Comparison of ENCODE assay signal across 1 cellular context in the genomic region with DNA sequence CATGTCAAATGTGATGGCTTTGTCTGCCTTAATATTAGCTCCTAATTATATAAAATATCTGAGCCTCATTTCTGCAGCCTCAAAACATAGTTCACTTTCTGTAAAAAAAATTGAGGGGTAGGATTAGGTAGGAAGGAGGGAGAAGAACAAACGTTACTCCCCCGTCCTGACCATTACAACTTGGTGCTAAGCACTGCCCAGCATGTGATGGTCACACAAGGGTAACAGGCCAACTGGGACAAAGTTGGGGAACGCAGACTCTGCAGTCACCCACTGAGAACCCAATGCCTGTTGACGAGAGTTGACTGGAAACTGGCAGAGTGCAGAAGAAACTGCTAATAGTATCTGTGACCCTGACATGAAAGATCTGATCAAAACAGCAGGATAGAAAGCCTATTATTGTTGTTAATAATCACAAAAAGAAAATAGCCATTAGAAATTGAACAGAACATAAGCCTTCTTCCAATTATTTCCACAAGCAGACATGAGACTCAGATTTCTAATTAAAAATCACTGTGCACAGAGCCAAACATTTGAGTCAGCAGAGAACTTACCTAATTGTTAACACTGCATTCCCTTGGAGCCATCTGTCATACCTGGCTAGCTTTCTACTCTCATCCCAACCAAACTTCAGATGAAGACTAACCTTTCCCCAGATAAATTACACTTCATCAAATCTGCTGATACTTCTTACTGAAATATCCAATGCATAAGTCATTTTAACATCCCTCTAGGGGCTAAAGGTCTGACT.
TF ChIP-seq lines count a peak whose summit lies in the region.

No MANE protein-coding gene starts in this region.

TF ChIP-seq in K562, 482 proteins besides CTCF, POLR2A, EP300 and RAD21 (continued from another document and continues in another):
- TF ChIP-seq, protein P1, sequence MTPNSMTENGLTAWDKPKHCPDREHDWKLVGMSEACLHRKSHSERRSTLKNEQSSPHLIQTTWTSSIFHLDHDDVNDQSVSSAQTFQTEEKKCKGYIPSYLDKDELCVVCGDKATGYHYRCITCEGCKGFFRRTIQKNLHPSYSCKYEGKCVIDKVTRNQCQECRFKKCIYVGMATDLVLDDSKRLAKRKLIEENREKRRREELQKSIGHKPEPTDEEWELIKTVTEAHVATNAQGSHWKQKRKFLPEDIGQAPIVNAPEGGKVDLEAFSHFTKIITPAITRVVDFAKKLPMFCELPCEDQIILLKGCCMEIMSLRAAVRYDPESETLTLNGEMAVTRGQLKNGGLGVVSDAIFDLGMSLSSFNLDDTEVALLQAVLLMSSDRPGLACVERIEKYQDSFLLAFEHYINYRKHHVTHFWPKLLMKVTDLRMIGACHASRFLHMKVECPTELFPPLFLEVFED (CRISPR knock-in tag; conservative IDR thresholded peaks at IDR 0.05): no peak
- TF ChIP-seq FIP1L1 (IDR thresholded peaks at IDR 0.05; ENCODE audit: low read depth, low read length, poor library complexity, severe bottlenecking) (no peak), ETV6 (IDR thresholded peaks at IDR 0.05; ENCODE audit: borderline replicate concordance in 1 of 2, low read depth in 2 of 2, low read length in 1 of 2) (0 out of 4 replicates have a peak, but pooled peaks of 1 of the 2 experiments have one; percentile 10), ETV6 (CRISPR knock-in tag; IDR thresholded peaks at IDR 0.05; ENCODE audit: borderline replicate concordance) (no peak), RBM22 (IDR thresholded peaks at IDR 0.05; ENCODE audit: low read depth, low read length, poor library complexity, severe bottlenecking) (no peak), GATAD2B (IDR thresholded peaks at IDR 0.05; ENCODE audit: borderline replicate concordance) (no peak), HMGN3 (IDR thresholded peaks at IDR 0.05; ENCODE audit: borderline replicate concordance, extremely low read depth, insufficient read length, low read depth, low read length) (no peak), ZBED1 (IDR thresholded peaks at IDR 0.05) (no peak), ZNF668 (CRISPR knock-in tag; IDR thresholded peaks at IDR 0.05) (no peak), DPF2 (IDR thresholded peaks at IDR 0.05) (no peak; the same call in 1 of the 2 replicates), FOXK1 (CRISPR knock-in tag; IDR thresholded peaks at IDR 0.05; ENCODE audit: borderline replicate concordance) (no peak), YBX1 (IDR thresholded peaks at IDR 0.05) (no peak), CREM (IDR thresholded peaks at IDR 0.05; ENCODE audit: low read depth) (no peak), ELF4 (CRISPR knock-in tag; IDR thresholded peaks at IDR 0.05) (0 out of 2 replicates have a peak, but pooled peaks have one; percentile 20), CC2D1A (IDR thresholded peaks at IDR 0.05) (no peak), SMAD4 (CRISPR knock-in tag; conservative IDR thresholded peaks at IDR 0.05) (no peak), RBM25 (IDR thresholded peaks at IDR 0.05; ENCODE audit: low read depth, low read length, severe bottlenecking) (no peak), ZNF121 (CRISPR knock-in tag; conservative IDR thresholded peaks at IDR 0.05) (no peak), ZNF253 (CRISPR knock-in tag; conservative IDR thresholded peaks at IDR 0.05) (no peak), SETDB1 (IDR thresholded peaks at IDR 0.05; ENCODE audit: low read length) (no peak), CHD1 (IDR thresholded peaks at IDR 0.05; ENCODE audit: low read length) (peak; percentile 82), HNRNPL (IDR thresholded peaks at IDR 0.05; ENCODE audit: low read depth, low read length) (no peak), JUN (IDR thresholded peaks at IDR 0.05; ENCODE audit: borderline replicate concordance, low read depth, low read length) (no peak), JUN (CRISPR knock-in tag; IDR thresholded peaks at IDR 0.05; ENCODE audit: borderline replicate concordance) (no peak), TGIF2 (CRISPR knock-in tag; IDR thresholded peaks at IDR 0.05) (no peak), ZNF239 (CRISPR knock-in tag; IDR thresholded peaks at IDR 0.05) (no peak), ZNF384 (IDR thresholded peaks at IDR 0.05; ENCODE audit: low read depth, low read length) (no peak), ZC3H8 (IDR thresholded peaks at IDR 0.05) (no peak), ZKSCAN8 (CRISPR knock-in tag; IDR thresholded peaks at IDR 0.05) (no peak), HDAC8 (tag; IDR thresholded peaks at IDR 0.05) (no peak), MTA1 (IDR thresholded peaks at IDR 0.05; ENCODE audit: borderline replicate concordance) (0 out of 2 replicates have a peak, but pooled peaks have one; percentile 7), NCOR1 (IDR thresholded peaks at IDR 0.05) (0 out of 2 replicates have a peak, but pooled peaks have one; percentile 18), CHD2 (IDR thresholded peaks at IDR 0.05; ENCODE audit: low read depth, low read length) (no peak), KLF13 (tag; IDR thresholded peaks at IDR 0.05; ENCODE audit: borderline replicate concordance, low read depth) (no peak), E2F3 (CRISPR knock-in tag; IDR thresholded peaks at IDR 0.05) (no peak), FOXJ3 (CRISPR knock-in tag; IDR thresholded peaks at IDR 0.05) (no peak), KLF10 (CRISPR knock-in tag; IDR thresholded peaks at IDR 0.05) (no peak), SIX5 (IDR thresholded peaks at IDR 0.05; ENCODE audit: borderline replicate concordance in 1 of 2, insufficient read depth in 1 of 2, low read depth in 1 of 2, low read length in 2 of 2) (no peak), ZKSCAN1 (IDR thresholded peaks at IDR 0.05; ENCODE audit: low read depth, low read length) (no peak)
- TF ChIP-seq, protein P2, sequence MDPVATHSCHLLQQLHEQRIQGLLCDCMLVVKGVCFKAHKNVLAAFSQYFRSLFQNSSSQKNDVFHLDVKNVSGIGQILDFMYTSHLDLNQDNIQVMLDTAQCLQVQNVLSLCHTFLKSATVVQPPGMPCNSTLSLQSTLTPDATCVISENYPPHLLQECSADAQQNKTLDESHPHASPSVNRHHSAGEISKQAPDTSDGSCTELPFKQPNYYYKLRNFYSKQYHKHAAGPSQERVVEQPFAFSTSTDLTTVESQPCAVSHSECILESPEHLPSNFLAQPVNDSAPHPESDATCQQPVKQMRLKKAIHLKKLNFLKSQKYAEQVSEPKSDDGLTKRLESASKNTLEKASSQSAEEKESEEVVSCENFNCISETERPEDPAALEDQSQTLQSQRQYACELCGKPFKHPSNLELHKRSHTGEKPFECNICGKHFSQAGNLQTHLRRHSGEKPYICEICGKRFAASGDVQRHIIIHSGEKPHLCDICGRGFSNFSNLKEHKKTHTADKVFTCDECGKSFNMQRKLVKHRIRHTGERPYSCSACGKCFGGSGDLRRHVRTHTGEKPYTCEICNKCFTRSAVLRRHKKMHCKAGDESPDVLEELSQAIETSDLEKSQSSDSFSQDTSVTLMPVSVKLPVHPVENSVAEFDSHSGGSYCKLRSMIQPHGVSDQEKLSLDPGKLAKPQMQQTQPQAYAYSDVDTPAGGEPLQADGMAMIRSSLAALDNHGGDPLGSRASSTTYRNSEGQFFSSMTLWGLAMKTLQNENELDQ (CRISPR knock-in tag; IDR thresholded peaks at IDR 0.05; ENCODE audit: borderline replicate concordance): no peak
- TF ChIP-seq, protein P3, sequence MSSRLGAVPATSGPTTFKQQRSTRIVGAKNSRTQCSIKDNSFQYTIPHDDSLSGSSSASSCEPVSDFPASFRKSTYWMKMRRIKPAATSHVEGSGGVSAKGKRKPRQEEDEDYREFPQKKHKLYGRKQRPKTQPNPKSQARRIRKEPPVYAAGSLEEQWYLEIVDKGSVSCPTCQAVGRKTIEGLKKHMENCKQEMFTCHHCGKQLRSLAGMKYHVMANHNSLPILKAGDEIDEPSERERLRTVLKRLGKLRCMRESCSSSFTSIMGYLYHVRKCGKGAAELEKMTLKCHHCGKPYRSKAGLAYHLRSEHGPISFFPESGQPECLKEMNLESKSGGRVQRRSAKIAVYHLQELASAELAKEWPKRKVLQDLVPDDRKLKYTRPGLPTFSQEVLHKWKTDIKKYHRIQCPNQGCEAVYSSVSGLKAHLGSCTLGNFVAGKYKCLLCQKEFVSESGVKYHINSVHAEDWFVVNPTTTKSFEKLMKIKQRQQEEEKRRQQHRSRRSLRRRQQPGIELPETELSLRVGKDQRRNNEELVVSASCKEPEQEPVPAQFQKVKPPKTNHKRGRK (tag; IDR thresholded peaks at IDR 0.05): no peak
- TF ChIP-seq, protein P4, sequence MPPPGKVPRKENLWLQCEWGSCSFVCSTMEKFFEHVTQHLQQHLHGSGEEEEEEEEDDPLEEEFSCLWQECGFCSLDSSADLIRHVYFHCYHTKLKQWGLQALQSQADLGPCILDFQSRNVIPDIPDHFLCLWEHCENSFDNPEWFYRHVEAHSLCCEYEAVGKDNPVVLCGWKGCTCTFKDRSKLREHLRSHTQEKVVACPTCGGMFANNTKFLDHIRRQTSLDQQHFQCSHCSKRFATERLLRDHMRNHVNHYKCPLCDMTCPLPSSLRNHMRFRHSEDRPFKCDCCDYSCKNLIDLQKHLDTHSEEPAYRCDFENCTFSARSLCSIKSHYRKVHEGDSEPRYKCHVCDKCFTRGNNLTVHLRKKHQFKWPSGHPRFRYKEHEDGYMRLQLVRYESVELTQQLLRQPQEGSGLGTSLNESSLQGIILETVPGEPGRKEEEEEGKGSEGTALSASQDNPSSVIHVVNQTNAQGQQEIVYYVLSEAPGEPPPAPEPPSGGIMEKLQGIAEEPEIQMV (tag; conservative IDR thresholded peaks at IDR 0.05; ENCODE audit: low read depth): no peak; the same call in 1 of the 2 replicates
- TF ChIP-seq, protein P5, sequence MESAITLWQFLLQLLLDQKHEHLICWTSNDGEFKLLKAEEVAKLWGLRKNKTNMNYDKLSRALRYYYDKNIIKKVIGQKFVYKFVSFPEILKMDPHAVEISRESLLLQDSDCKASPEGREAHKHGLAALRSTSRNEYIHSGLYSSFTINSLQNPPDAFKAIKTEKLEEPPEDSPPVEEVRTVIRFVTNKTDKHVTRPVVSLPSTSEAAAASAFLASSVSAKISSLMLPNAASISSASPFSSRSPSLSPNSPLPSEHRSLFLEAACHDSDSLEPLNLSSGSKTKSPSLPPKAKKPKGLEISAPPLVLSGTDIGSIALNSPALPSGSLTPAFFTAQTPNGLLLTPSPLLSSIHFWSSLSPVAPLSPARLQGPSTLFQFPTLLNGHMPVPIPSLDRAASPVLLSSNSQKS (CRISPR knock-in tag; IDR thresholded peaks at IDR 0.05): 0 out of 2 replicates have a peak, but pooled peaks have one; percentile 49
- TF ChIP-seq, protein P6, sequence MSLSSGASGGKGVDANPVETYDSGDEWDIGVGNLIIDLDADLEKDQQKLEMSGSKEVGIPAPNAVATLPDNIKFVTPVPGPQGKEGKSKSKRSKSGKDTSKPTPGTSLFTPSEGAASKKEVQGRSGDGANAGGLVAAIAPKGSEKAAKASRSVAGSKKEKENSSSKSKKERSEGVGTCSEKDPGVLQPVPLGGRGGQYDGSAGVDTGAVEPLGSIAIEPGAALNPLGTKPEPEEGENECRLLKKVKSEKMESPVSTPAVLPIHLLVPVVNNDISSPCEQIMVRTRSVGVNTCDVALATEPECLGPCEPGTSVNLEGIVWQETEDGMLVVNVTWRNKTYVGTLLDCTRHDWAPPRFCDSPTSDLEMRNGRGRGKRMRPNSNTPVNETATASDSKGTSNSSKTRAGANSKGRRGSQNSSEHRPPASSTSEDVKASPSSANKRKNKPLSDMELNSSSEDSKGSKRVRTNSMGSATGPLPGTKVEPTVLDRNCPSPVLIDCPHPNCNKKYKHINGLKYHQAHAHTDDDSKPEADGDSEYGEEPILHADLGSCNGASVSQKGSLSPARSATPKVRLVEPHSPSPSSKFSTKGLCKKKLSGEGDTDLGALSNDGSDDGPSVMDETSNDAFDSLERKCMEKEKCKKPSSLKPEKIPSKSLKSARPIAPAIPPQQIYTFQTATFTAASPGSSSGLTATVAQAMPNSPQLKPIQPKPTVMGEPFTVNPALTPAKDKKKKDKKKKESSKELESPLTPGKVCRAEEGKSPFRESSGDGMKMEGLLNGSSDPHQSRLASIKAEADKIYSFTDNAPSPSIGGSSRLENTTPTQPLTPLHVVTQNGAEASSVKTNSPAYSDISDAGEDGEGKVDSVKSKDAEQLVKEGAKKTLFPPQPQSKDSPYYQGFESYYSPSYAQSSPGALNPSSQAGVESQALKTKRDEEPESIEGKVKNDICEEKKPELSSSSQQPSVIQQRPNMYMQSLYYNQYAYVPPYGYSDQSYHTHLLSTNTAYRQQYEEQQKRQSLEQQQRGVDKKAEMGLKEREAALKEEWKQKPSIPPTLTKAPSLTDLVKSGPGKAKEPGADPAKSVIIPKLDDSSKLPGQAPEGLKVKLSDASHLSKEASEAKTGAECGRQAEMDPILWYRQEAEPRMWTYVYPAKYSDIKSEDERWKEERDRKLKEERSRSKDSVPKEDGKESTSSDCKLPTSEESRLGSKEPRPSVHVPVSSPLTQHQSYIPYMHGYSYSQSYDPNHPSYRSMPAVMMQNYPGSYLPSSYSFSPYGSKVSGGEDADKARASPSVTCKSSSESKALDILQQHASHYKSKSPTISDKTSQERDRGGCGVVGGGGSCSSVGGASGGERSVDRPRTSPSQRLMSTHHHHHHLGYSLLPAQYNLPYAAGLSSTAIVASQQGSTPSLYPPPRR (CRISPR knock-in tag; IDR thresholded peaks at IDR 0.05; ENCODE audit: borderline replicate concordance): no peak
- TF ChIP-seq, protein P7, sequence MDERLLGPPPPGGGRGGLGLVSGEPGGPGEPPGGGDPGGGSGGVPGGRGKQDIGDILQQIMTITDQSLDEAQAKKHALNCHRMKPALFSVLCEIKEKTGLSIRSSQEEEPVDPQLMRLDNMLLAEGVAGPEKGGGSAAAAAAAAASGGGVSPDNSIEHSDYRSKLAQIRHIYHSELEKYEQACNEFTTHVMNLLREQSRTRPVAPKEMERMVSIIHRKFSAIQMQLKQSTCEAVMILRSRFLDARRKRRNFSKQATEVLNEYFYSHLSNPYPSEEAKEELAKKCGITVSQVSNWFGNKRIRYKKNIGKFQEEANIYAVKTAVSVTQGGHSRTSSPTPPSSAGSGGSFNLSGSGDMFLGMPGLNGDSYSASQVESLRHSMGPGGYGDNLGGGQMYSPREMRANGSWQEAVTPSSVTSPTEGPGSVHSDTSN (CRISPR knock-in tag; IDR thresholded peaks at IDR 0.05; ENCODE audit: low read depth): no peak
- TF ChIP-seq, protein P7 (tag; conservative IDR thresholded peaks at IDR 0.05; ENCODE audit: low read depth): no peak
- TF ChIP-seq, protein P8, sequence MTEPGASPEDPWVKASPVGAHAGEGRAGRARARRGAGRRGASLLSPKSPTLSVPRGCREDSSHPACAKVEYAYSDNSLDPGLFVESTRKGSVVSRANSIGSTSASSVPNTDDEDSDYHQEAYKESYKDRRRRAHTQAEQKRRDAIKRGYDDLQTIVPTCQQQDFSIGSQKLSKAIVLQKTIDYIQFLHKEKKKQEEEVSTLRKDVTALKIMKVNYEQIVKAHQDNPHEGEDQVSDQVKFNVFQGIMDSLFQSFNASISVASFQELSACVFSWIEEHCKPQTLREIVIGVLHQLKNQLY (CRISPR knock-in tag; conservative IDR thresholded peaks at IDR 0.05): no peak
